ENCODE assay signal across 8 cellular contexts in genomic region chr16:30571444-30572322, GRCh38. TPM values are rescaled to one million over a fixed set of nuclear protein-coding genes. Genes with fewer than 3 reads are reported as not detected.
DNase-seq lines count a peak whose midpoint lies in the region; ATAC-seq and TF ChIP-seq lines count a peak whose summit lies in the region.

ZNF688 (minus strand) TSS chr16:30571714; CDS start chr16:30571629, 85 bp downstream.

- H3K36me3 ChIP-seq in OCI-LY7 (ENCODE audit: insufficient read depth, low read length): no peaks in the 10 kb centered on the region

- no peaks in the 10 kb centered on the region for H4K20me1 ChIP-seq in OCI-LY7 (ENCODE audit: insufficient read depth, low read length)

- H3K9me2 ChIP-seq in OCI-LY7 (ENCODE audit: insufficient read depth, low read length): no peaks in the 10 kb centered on the region

- peak within 1 kb of the TSS; percentile 64 for H2AFZ ChIP-seq in OCI-LY7 (ENCODE audit: low read length)

- peak; percentile 70 for ATAC-seq in GM21447 (IDR thresholded peaks at IDR 0.05; ENCODE audit: unreplicated experiment)

- H3K9me3 ChIP-seq in OCI-LY7 (ENCODE audit: low read length) (no peaks in the 10 kb centered on the region), mononuclear cell (ENCODE audit: low read depth, low read length) (no peaks in the 10 kb centered on the region)

- peaks cover 38% of the 10 kb centered on the region for H3K4me1 Mint-ChIP-seq in Calu3 (ENCODE audit: low read depth, unreplicated experiment)

- DNase-seq in Calu3 (peak; percentile 95), HuH-7.5 (ENCODE audit: low spot score) (peak; percentile 92), OCI-LY7 (ENCODE audit: low spot score) (peak; percentile 98), activated T-cell treated with anti-CD3 and anti-CD28 coated beads for 24 hours (ENCODE audit: low read depth) (peak; percentile 92), epithelial cell of esophagus (ENCODE audit: low read depth) (peak; percentile 95)
- DNase-seq in stimulated activated CD8-positive, alpha-beta memory T cell treated with anti-CD3 and anti-CD28 coated beads, Interleukin-4, amount 100 ng/mL, for 1 hour (ENCODE audit: low read depth in 2 of 2, low spot score in 1 of 2): peak; percentile 76 to 87

- CTCF ChIA-PET in Calu3 (lab: Charles Lee) (interaction anchor here (0.5 to 2.6 kb wide), 15 partner anchors 9 to 172 kb away, joined by 3 to 12 read pairs (median 4); partner anchors contain the start of genes DCTPP1, PRR14, ZNF764 and ZNF785), OCI-LY7 (lab: Charles Lee; ENCODE audit: unreplicated experiment) (interaction anchor here (0.6 to 1.7 kb wide), 5 partner anchors 13 to 83 kb away, joined by 3 to 7 read pairs (median 3); partner anchors contain the start of genes ZNF747 and ZNF764)

- intact Hi-C loops in Calu3 (cut with micrococcal nuclease; ENCODE audit: unreplicated experiment) (loop anchor here (1.0 to 5.0 kb wide), 3 partner anchors 13 to 56 kb away; partner anchors contain the start of genes ZNF764 and ZNF785), OCI-LY7 (cut with micrococcal nuclease; ENCODE audit: unreplicated experiment) (loop anchor here (1.0 kb wide), 1 partner anchor 13 kb away; the partner anchor contains the start of gene ZNF764)

- H3K27ac ChIP-seq in OCI-LY7 (ENCODE audit: low read depth, low read length, poor library complexity, severe bottlenecking): peak within 1 kb of the TSS; percentile 79

- peak within 1 kb of the TSS; percentile 99 for H3K4me2 ChIP-seq in OCI-LY7 (ENCODE audit: low read length)

- H3K9me3 Mint-ChIP-seq in Calu3 (ENCODE audit: low read depth, unreplicated experiment): no peaks in the 10 kb centered on the region

- H3K36me3 Mint-ChIP-seq in Calu3 (ENCODE audit: insufficient read depth, unreplicated experiment): peaks cover 34% of the 10 kb centered on the region

- H3K4me3 ChIP-seq in OCI-LY7 (ENCODE audit: low read depth, low read length, poor library complexity, severe bottlenecking) (peak within 1 kb of the TSS; percentile 79), epithelial cell of esophagus (ENCODE audit: low read length) (peak within 1 kb of the TSS; percentile 68), mononuclear cell (ENCODE audit: low read length) (peak within 1 kb of the TSS; percentile 97)

- H3K27me3 Mint-ChIP-seq in Calu3 (ENCODE audit: unreplicated experiment): peaks cover under 1% of the 10 kb centered on the region

- POLR2A ChIA-PET in OCI-LY7 (lab: Charles Lee): interaction anchor here (0.6 to 3.0 kb wide), 5 partner anchors 14 to 78 kb away, joined by 3 to 31 read pairs (median 5); partner anchors contain the start of gene ZNF764

- peaks cover 30% of the 10 kb centered on the region for H3K4me1 ChIP-seq in OCI-LY7 (ENCODE audit: insufficient read depth, low read length, poor library complexity, severe bottlenecking)
- H3K4me1 ChIP-seq in mononuclear cell (ENCODE audit: insufficient read depth, low read length): peaks cover 44% of the 10 kb centered on the region

- H3K79me2 ChIP-seq in OCI-LY7 (ENCODE audit: insufficient read depth, low read depth, low read length): peaks cover 25% of the 10 kb centered on the region

- no TSS peak for BruUV-seq in Calu3 (replicated peaks; lab: Mats Ljungman, UMichigan)
- BruUV-seq in OCI-LY7 (replicated peaks; lab: Mats Ljungman, UMichigan): no TSS peak

- H3K27ac Mint-ChIP-seq in Calu3 (ENCODE audit: unreplicated experiment): peak within 1 kb of the TSS; percentile 93

- no peaks in the 10 kb centered on the region for H3K27me3 ChIP-seq in mononuclear cell (ENCODE audit: insufficient read depth, low read length)

- TF ChIP-seq CTCF in Calu3 (IDR thresholded peaks at IDR 0.05; ENCODE audit: unreplicated experiment) (no peak), OCI-LY7 (conservative IDR thresholded peaks at IDR 0.05; ENCODE audit: low read length) (no peak), epithelial cell of esophagus (IDR thresholded peaks at IDR 0.05; ENCODE audit: insufficient read depth, low read depth, low read length, missing control alignments) (peak; percentile 9)

- peak within 1 kb of the TSS; percentile 84 for H3K4me3 Mint-ChIP-seq in Calu3 (ENCODE audit: low read depth, unreplicated experiment)

RNA-seq across cellular contexts. Expression of gene ZNF688, which starts in this region (rescaled TPM):
- total RNA-seq in Calu3 (2022) (11.8 and 13.5 TPM in 2 replicates), OCI-LY7 (2022) (15.0 and 15.3 TPM in 2 replicates), mononuclear cell (9.4 TPM)
- total RNA-seq in OCI-LY7 (2014; rRNA removed; shearing (Covaris generic)): 17.5 and 19.8 TPM in 2 replicates

Comparison
In these comparisons a context has a peak if more than half of its experiments do, and no peak if none do; other contexts are left out.
1. Peak in every context shown above with its lines: DNase-seq, ATAC-seq, H3K4me3 ChIP-seq and H3K27ac ChIP-seq.